1 cellular context compared by ENCODE assay signal in genomic region chr20:33733654-33734576, GRCh38.
TF ChIP-seq lines count a peak whose summit lies in the region.

No MANE protein-coding gene starts in this region.

TF ChIP-seq in H1, 55 proteins besides CTCF, POLR2A, EP300 and RAD21:
- TF ChIP-seq, protein P1, sequence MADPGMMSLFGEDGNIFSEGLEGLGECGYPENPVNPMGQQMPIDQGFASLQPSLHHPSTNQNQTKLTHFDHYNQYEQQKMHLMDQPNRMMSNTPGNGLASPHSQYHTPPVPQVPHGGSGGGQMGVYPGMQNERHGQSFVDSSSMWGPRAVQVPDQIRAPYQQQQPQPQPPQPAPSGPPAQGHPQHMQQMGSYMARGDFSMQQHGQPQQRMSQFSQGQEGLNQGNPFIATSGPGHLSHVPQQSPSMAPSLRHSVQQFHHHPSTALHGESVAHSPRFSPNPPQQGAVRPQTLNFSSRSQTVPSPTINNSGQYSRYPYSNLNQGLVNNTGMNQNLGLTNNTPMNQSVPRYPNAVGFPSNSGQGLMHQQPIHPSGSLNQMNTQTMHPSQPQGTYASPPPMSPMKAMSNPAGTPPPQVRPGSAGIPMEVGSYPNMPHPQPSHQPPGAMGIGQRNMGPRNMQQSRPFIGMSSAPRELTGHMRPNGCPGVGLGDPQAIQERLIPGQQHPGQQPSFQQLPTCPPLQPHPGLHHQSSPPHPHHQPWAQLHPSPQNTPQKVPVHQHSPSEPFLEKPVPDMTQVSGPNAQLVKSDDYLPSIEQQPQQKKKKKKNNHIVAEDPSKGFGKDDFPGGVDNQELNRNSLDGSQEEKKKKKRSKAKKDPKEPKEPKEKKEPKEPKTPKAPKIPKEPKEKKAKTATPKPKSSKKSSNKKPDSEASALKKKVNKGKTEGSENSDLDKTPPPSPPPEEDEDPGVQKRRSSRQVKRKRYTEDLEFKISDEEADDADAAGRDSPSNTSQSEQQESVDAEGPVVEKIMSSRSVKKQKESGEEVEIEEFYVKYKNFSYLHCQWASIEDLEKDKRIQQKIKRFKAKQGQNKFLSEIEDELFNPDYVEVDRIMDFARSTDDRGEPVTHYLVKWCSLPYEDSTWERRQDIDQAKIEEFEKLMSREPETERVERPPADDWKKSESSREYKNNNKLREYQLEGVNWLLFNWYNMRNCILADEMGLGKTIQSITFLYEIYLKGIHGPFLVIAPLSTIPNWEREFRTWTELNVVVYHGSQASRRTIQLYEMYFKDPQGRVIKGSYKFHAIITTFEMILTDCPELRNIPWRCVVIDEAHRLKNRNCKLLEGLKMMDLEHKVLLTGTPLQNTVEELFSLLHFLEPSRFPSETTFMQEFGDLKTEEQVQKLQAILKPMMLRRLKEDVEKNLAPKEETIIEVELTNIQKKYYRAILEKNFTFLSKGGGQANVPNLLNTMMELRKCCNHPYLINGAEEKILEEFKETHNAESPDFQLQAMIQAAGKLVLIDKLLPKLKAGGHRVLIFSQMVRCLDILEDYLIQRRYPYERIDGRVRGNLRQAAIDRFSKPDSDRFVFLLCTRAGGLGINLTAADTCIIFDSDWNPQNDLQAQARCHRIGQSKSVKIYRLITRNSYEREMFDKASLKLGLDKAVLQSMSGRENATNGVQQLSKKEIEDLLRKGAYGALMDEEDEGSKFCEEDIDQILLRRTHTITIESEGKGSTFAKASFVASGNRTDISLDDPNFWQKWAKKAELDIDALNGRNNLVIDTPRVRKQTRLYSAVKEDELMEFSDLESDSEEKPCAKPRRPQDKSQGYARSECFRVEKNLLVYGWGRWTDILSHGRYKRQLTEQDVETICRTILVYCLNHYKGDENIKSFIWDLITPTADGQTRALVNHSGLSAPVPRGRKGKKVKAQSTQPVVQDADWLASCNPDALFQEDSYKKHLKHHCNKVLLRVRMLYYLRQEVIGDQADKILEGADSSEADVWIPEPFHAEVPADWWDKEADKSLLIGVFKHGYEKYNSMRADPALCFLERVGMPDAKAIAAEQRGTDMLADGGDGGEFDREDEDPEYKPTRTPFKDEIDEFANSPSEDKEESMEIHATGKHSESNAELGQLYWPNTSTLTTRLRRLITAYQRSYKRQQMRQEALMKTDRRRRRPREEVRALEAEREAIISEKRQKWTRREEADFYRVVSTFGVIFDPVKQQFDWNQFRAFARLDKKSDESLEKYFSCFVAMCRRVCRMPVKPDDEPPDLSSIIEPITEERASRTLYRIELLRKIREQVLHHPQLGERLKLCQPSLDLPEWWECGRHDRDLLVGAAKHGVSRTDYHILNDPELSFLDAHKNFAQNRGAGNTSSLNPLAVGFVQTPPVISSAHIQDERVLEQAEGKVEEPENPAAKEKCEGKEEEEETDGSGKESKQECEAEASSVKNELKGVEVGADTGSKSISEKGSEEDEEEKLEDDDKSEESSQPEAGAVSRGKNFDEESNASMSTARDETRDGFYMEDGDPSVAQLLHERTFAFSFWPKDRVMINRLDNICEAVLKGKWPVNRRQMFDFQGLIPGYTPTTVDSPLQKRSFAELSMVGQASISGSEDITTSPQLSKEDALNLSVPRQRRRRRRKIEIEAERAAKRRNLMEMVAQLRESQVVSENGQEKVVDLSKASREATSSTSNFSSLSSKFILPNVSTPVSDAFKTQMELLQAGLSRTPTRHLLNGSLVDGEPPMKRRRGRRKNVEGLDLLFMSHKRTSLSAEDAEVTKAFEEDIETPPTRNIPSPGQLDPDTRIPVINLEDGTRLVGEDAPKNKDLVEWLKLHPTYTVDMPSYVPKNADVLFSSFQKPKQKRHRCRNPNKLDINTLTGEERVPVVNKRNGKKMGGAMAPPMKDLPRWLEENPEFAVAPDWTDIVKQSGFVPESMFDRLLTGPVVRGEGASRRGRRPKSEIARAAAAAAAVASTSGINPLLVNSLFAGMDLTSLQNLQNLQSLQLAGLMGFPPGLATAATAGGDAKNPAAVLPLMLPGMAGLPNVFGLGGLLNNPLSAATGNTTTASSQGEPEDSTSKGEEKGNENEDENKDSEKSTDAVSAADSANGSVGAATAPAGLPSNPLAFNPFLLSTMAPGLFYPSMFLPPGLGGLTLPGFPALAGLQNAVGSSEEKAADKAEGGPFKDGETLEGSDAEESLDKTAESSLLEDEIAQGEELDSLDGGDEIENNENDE (IDR thresholded peaks at IDR 0.05; ENCODE audit: insufficient replicate concordance, low read length), result no peak
- TF ChIP-seq SIX5 (IDR thresholded peaks at IDR 0.05; ENCODE audit: low read depth, low read length) (no peak), BCL11A (IDR thresholded peaks at IDR 0.05; ENCODE audit: low read depth in 2 of 2, low read length in 2 of 2) (no peak), SIN3A (conservative IDR thresholded peaks at IDR 0.05 in 1 of 2, IDR thresholded peaks at IDR 0.05 in 1 of 2; ENCODE audit: low read depth in 1 of 2, low read length in 2 of 2) (no peak), USF2 (IDR thresholded peaks at IDR 0.05; ENCODE audit: low read length) (no peak), GTF2F1 (IDR thresholded peaks at IDR 0.05; ENCODE audit: borderline replicate concordance, low read depth, low read length) (no peak)
